Comparison of ENCODE assay signal across 8 cellular contexts in genomic region chr5:109740329-109740728, GRCh38. TPM values are rescaled to one million over a fixed set of nuclear protein-coding genes. Genes with fewer than 3 reads are reported as not detected.
A peak's percentile ranks its signal among the peaks of the same experiment; 100 is the strongest.
DNase-seq lines count a peak whose midpoint lies in the region; ATAC-seq and FAIRE-seq lines count a peak whose summit lies in the region.

No MANE protein-coding gene starts in this region.

- no CpG with 5 or more reads among the region's 2 CpGs for WGBS in iPS DF 6.9 (ENCODE audit: insufficient coverage, insufficient read length)

- DNase-seq in GM18507 (ENCODE audit: extremely low spot score, insufficient read length, low read depth) (peak; percentile 4), M059J (ENCODE audit: low read depth) (peak; percentile 76), iPS DF 6.9 (ENCODE audit: low read depth, low spot score) (no peak), Ammon's horn (ENCODE audit: low spot score) (no peak), activated gamma-delta T cell treated with Interleukin-2 at 50 U/mL for 16 hours (no peak), retina (no peak)
- no peak for DNase-seq in stimulated activated naive CD4-positive, alpha-beta T cell treated with Interleukin-2 at 50 U/mL for 16 hours (lab: John Stamatoyannopoulos, UW)

- H3K9me3 ChIP-seq in iPS DF 6.9 (ENCODE audit: control insufficient read depth, insufficient read depth, low read length), result no peaks in the 10 kb centered on the region

- no peaks in the 10 kb centered on the region for H3K36me3 ChIP-seq in iPS DF 6.9 (ENCODE audit: control insufficient read depth, insufficient read depth, low read length)

- H3K27me3 ChIP-seq in iPS DF 6.9 (ENCODE audit: control insufficient read depth, insufficient read depth, low read length), result no peaks in the 10 kb centered on the region

- peaks cover 8% of the 10 kb centered on the region; the same call in 1 of the 2 replicates for H3K4me1 ChIP-seq in iPS DF 6.9 (ENCODE audit: control insufficient read depth, insufficient read depth, low read length)

- FAIRE-seq in GM18507 (lab: Jason Lieb, UNC), result peak; percentile 67

- peak overlapping the region; percentile 62 for H3K27ac ChIP-seq in iPS DF 6.9 (ENCODE audit: low read length)

- peak; percentile 90 for ATAC-seq in GM21786 (IDR thresholded peaks at IDR 0.05; ENCODE audit: unreplicated experiment)

- H3K4me3 ChIP-seq in iPS DF 6.9 (ENCODE audit: low read length), result no peak overlapping the region

RNA-seq across cellular contexts. Expression of gene MAN2A1, which starts 50.6 kb away (rescaled TPM):
- total RNA-seq in M059J (2014; rRNA removed; shearing (Covaris generic)), result 18.1 and 31.0 TPM in 2 replicates

Comparison
In these comparisons a context has a peak if more than half of its experiments do, and no peak if none do; other contexts are left out.
1. DNase-seq: peak in GM18507 (single experiment) and M059J (single experiment); none in iPS DF 6.9 (single experiment), Ammon's horn (single experiment), stimulated activated naive CD4-positive, alpha-beta T cell treated with Interleukin-2 at 50 U/mL for 16 hours (single experiment), activated gamma-delta T cell treated with Interleukin-2 at 50 U/mL for 16 hours (single experiment) and retina (single experiment).